In genomic region chr18:9926223-9926894, GRCh38 we compare ENCODE assay signal across 12 cellular contexts. TPM values are rescaled to one million over a fixed set of nuclear protein-coding genes. Genes with fewer than 3 reads are reported as not detected.
A peak's percentile ranks its signal among the peaks of the same experiment; 100 is the strongest.
DNase-seq lines count a peak whose midpoint lies in the region; ATAC-seq, FAIRE-seq and TF ChIP-seq lines count a peak whose summit lies in the region.
"Had no signal": no experiment of that assay in that cellular context is flagged by ENCODE, and none has a peak within 500 bp of the region (broad histone marks: within the 10 kb centered on the region; RNA-seq: fewer than 3 reads in every experiment).

No MANE protein-coding gene starts in this region.

- no peaks in the 10 kb centered on the region for H3K9me3 ChIP-seq in BLaER1 treated with 17β-estradiol and CSF1 and Interleukin-3, amounts not matched to agents 10 nM and 100 nM (replicated peaks in 1 of 11)
- no peaks in the 10 kb centered on the region for H3K9me3 ChIP-seq in pancreas
- H3K9me3 ChIP-seq: upper lobe of right lung had no signal

- no peak for FAIRE-seq in pancreas (lab: Jason Lieb, UNC)

- 40 to 60% methylated on average over 2 of the region's 2 CpGs for WGBS in pancreas, 2 donors

- intact Hi-C loops in pancreas (cut with DNase I): no loop called here

- peak overlapping the region; percentile 51 to 86 (median 67) for H3K4me2 ChIP-seq in BLaER1 treated with 17β-estradiol and CSF1 and Interleukin-3, amounts not matched to agents 10 nM and 100 nM

- no peaks in the 10 kb centered on the region for H3K27me3 ChIP-seq in BLaER1 treated with 17β-estradiol and CSF1 and Interleukin-3, amounts not matched to agents 10 nM and 100 nM
- H3K27me3 ChIP-seq in pancreas: no peaks in the 10 kb centered on the region
- H3K27me3 ChIP-seq: upper lobe of right lung had no signal

- H3K9ac ChIP-seq in BLaER1 treated with 17β-estradiol and CSF1 and Interleukin-3, amounts not matched to agents 10 nM and 100 nM: 0 out of 22 replicates have a peak overlapping the region, but pooled peaks of 1 of the 11 experiments have one; percentile 11

- 0 out of 20 replicates have a peak overlapping the region, but pooled peaks of 1 of the 10 experiments have one; percentile 9 for H3K4me3 ChIP-seq in BLaER1 treated with 17β-estradiol and CSF1 and Interleukin-3, amounts not matched to agents 10 nM and 100 nM
- H3K4me3 ChIP-seq in coronary artery (no peak overlapping the region), pancreas (no peak overlapping the region)
- H3K4me3 ChIP-seq: upper lobe of right lung had no signal

- H4K20me1 ChIP-seq in BLaER1 treated with 17β-estradiol and CSF1 and Interleukin-3, amounts not matched to agents 10 nM and 100 nM: peaks cover 98 to 100% (median 100%) of the 10 kb centered on the region in 11 experiments

- peaks cover 29 to 94% (median 68%) of the 10 kb centered on the region in 10 experiments for H3K4me1 ChIP-seq in BLaER1 treated with 17β-estradiol and CSF1 and Interleukin-3, amounts not matched to agents 10 nM and 100 nM
- H3K4me1 ChIP-seq in pancreas: peaks cover 27 to 81% (median 78%) of the 10 kb centered on the region in 3 donors

- ATAC-seq in HG02759 (IDR thresholded peaks at IDR 0.05; ENCODE audit: unreplicated experiment) (peak; percentile 59), pancreas (peak; percentile 15 to 34 (median 22))
- ATAC-seq: PC-3, upper lobe of right lung had no signal

- peaks cover 0 to 11% (median 5%) of the 10 kb centered on the region in 11 experiments; a peak in 10 of 22 replicates for H3K36me3 ChIP-seq in BLaER1 treated with 17β-estradiol and CSF1 and Interleukin-3, amounts not matched to agents 10 nM and 100 nM
- no peaks in the 10 kb centered on the region for H3K36me3 ChIP-seq in pancreas
- H3K36me3 ChIP-seq: upper lobe of right lung had no signal

- no peak overlapping the region for H3K27ac ChIP-seq in BLaER1 treated with 17β-estradiol and CSF1 and Interleukin-3, amounts not matched to agents 10 nM and 100 nM
- H3K27ac ChIP-seq in coronary artery: peak overlapping the region; percentile 27 to 43
- H3K27ac ChIP-seq in pancreas: no peak overlapping the region
- H3K27ac ChIP-seq: upper lobe of right lung had no signal

- DNase-seq in coronary artery (ENCODE audit: low spot score) (no peak), pancreas (no peak), NCI-H2107 treated with DMSO at 0.1 percent for 48 hours (lab: John Stamatoyannopoulos, UW; ENCODE audit: unreplicated experiment) (no peak), retina (no peak), NCI-H1092 treated with DMSO at 0.1 percent for 48 hours (lab: John Stamatoyannopoulos, UW) (no peak)
- DNase-seq in stimulated activated naive CD4-positive, alpha-beta T cell (lab: John Stamatoyannopoulos, UW): no peak
- DNase-seq: NCI-H226; PC-3; stimulated activated CD4-positive, alpha-beta T cell treated with anti-CD3 and anti-CD28 coated beads, Interleukin-15, amount 100 ng/mL, for 24 hours; upper lobe of right lung had no signal

- TF ChIP-seq CTCF in coronary artery (IDR thresholded peaks at IDR 0.05) (no peak), pancreas (IDR thresholded peaks at IDR 0.05) (no peak)

RNA-seq across cellular contexts. Expression of gene VAPA, which starts 12.5 kb away (rescaled TPM):
- total RNA-seq in pancreas: 100 to 1,000 TPM in 2 of 6 donors, 10 to 100 TPM in 4; 85.7 to 117 (median 99.5) TPM
- 10 to 100 TPM; 33.5 to 80.3 TPM for polyA plus RNA-seq in pancreas

RNA-seq across cellular contexts. Expression of gene TXNDC2, which starts 40.6 kb away (rescaled TPM):
- not detected for total RNA-seq in pancreas
- not detected for polyA plus RNA-seq in pancreas

Comparison
In these comparisons a context has a peak if more than half of its experiments do, and no peak if none do; other contexts are left out.
1. H3K27ac ChIP-seq: peak in coronary artery (2 of 2); none in BLaER1 treated with 17β-estradiol and CSF1 and Interleukin-3, amounts not matched to agents 10 nM and 100 nM (0 of 11) and pancreas (0 of 4).